Comparison of ENCODE assay signal across 9 cellular contexts in the genomic region with DNA sequence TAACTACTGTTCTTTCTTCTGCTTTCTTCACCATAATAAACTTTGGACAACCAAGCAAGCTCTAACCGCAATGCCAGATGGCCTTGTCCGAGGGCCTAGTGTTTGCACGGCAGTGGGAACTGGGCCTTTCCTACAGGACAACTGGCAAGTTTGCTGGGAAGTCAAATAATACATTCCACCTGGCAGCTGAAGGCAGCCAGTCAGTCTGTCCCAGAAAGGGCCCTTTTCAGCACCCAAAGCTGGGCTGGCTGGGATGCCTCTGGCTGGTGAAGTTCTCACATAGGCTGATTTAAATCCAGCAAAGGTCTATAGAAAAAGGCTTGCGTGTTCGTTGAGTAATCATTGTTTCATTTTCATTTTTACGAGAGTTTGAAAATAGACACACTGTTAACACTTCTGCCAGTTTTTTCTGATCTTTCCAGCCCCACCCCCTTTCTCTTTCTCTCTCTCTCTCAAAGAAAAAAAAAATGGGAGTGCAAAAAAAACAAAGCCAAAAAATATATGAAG.
DNase-seq lines count a peak whose midpoint lies in the region; ATAC-seq lines count a peak whose summit lies in the region.
"Had no signal": no experiment of that assay in that cellular context is flagged by ENCODE, and none has a peak within 500 bp of the region (broad histone marks: within the 10 kb centered on the region; RNA-seq: fewer than 3 reads in every experiment).

No MANE protein-coding gene starts in this region.

- H3K4me3 Mint-ChIP-seq in activated CD4-positive, alpha-beta memory T cell treated with anti-CD3 and anti-CD28 coated beads, Interleukin-2, amount 10 ng/mL, durations not matched to agents 7 days and 5 days = peak overlapping the region; percentile 56

- ATAC-seq in GM18867 (IDR thresholded peaks at IDR 0.05; ENCODE audit: unreplicated experiment) = peak; percentile 90
- ATAC-seq in HG03095 (IDR thresholded peaks at IDR 0.05; ENCODE audit: unreplicated experiment) = peak; percentile 93
- ATAC-seq in left cardiac atrium = peak; percentile 62 to 72

- no peaks in the 10 kb centered on the region for H3K9me3 Mint-ChIP-seq in activated CD4-positive, alpha-beta memory T cell treated with anti-CD3 and anti-CD28 coated beads, Interleukin-2, amount 10 ng/mL, durations not matched to agents 7 days and 5 days
- H3K9me3 Mint-ChIP-seq: brain had no signal

- CTCF ChIA-PET in activated CD4-positive, alpha-beta memory T cell treated with anti-CD3 and anti-CD28 coated beads, Interleukin-2, amount 10 ng/mL, durations not matched to agents 7 days and 5 days (lab: Charles Lee) = interaction anchor here (1.3 to 2.5 kb wide), 3 partner anchors 16 to 124 kb away, joined by 4 to 7 read pairs (median 4); a partner anchor contains a TSS

- H3K4me1 Mint-ChIP-seq in activated CD4-positive, alpha-beta memory T cell treated with anti-CD3 and anti-CD28 coated beads, Interleukin-2, amount 10 ng/mL, durations not matched to agents 7 days and 5 days = peaks cover 16% of the 10 kb centered on the region

- H3K27ac Mint-ChIP-seq in activated CD4-positive, alpha-beta memory T cell treated with anti-CD3 and anti-CD28 coated beads, Interleukin-2, amount 10 ng/mL, durations not matched to agents 7 days and 5 days = peak overlapping the region; percentile 78

- DNase-seq in A172 (ENCODE audit: low spot score) = peak; percentile 33
- DNase-seq in activated CD4-positive, alpha-beta memory T cell treated with anti-CD3 and anti-CD28 coated beads, Interleukin-2, amount 10 ng/mL, durations not matched to agents 7 days and 5 days = peak; percentile 52
- DNase-seq in left cardiac atrium = no peak
- DNase-seq in stimulated activated CD4-positive, alpha-beta T cell treated with anti-CD3 and anti-CD28 coated beads, TNF-alpha, amount 100 ng/mL, for 48 hours (ENCODE audit: low read depth in 3 of 3) = peak in 2 of 3 donors; percentile 10 to 19
- DNase-seq in SW 1271 (lab: John Stamatoyannopoulos, UW) = no peak
- no peak for DNase-seq in NCI-H345 (lab: John Stamatoyannopoulos, UW)

- intact Hi-C loops in left cardiac atrium (cut with DNase I) = no loop called here

- H3K36me3 Mint-ChIP-seq in activated CD4-positive, alpha-beta memory T cell treated with anti-CD3 and anti-CD28 coated beads, Interleukin-2, amount 10 ng/mL, durations not matched to agents 7 days and 5 days (ENCODE audit: low read depth) = peaks cover 8% of the 10 kb centered on the region

- POLR2A ChIA-PET in activated CD4-positive, alpha-beta memory T cell treated with anti-CD3 and anti-CD28 coated beads, Interleukin-2, amount 10 ng/mL, durations not matched to agents 7 days and 5 days (lab: Charles Lee) = interaction anchor here (0.6 to 1.3 kb wide), 2 partner anchors 10 to 227 kb away, joined by 3 to 4 read pairs; no protein-coding TSS in a partner anchor

- H3K27me3 Mint-ChIP-seq in activated CD4-positive, alpha-beta memory T cell treated with anti-CD3 and anti-CD28 coated beads, Interleukin-2, amount 10 ng/mL, durations not matched to agents 7 days and 5 days = no peaks in the 10 kb centered on the region
- H3K27me3 Mint-ChIP-seq: brain had no signal

Comparison
In these comparisons a context has a peak if more than half of its experiments do, and no peak if none do; other contexts are left out.
1. DNase-seq: peak in A172 (single experiment), activated CD4-positive, alpha-beta memory T cell treated with anti-CD3 and anti-CD28 coated beads, Interleukin-2, amount 10 ng/mL, durations not matched to agents 7 days and 5 days (single experiment) and stimulated activated CD4-positive, alpha-beta T cell treated with anti-CD3 and anti-CD28 coated beads, TNF-alpha, amount 100 ng/mL, for 48 hours (2 of 3); none in left cardiac atrium (single experiment), SW 1271 (0 of 2) and NCI-H345 (single experiment).
2. Peak in every context shown above with its lines, with median percentiles within 50 percentile points of each other: ATAC-seq.